Comparison of ENCODE assay signal across 8 cellular contexts in genomic region chr22:41682033-41682807, GRCh38. TPM values are rescaled to one million over a fixed set of nuclear protein-coding genes. Genes with fewer than 3 reads are reported as not detected.
A peak's percentile ranks its signal among the peaks of the same experiment; 100 is the strongest.
DNase-seq lines count a peak whose midpoint lies in the region; ATAC-seq and TF ChIP-seq lines count a peak whose summit lies in the region.

No MANE protein-coding gene starts in this region.

- ATAC-seq in GM18520 (IDR thresholded peaks at IDR 0.05; ENCODE audit: unreplicated experiment) (peak; percentile 71), HG03571 (IDR thresholded peaks at IDR 0.05; ENCODE audit: unreplicated experiment) (peak; percentile 49), GM21786 (IDR thresholded peaks at IDR 0.05; ENCODE audit: unreplicated experiment) (no peak)
- peak; percentile 95 to 98 for ATAC-seq in natural killer cell treated with Interleukin-12 subunit alpha and Interleukin-12 subunit beta and Interleukin-15 and Interleukin-18, amount 100 ng/mL, for 72 hours
- peak; percentile 98 for ATAC-seq in stimulated activated memory B cell treated with anti-CD40 and anti-IgM and Interleukin-4, amounts not matched to agents 10 μg/mL and 1 μg/mL and 100 μg/mL, for 72 hours

- peak overlapping the region; percentile 98 for H3K4me3 Mint-ChIP-seq in activated T-helper 2 cell treated with anti-CD3 and anti-CD28 coated beads, Interferon-gamma antibody, Interleukin-2, Interleukin-4, amounts not matched to agents 10 μg/mL and 5 μg/mL and 100 μg/mL, durations not matched to agents 14 hours and 24 hours and 36 hours (ENCODE audit: low read depth)
- H3K4me3 Mint-ChIP-seq in natural killer cell treated with Interleukin-12 subunit alpha and Interleukin-12 subunit beta and Interleukin-15 and Interleukin-18, amount 100 ng/mL, for 72 hours, result peak overlapping the region; percentile 100
- peak overlapping the region; percentile 99 for H3K4me3 Mint-ChIP-seq in stimulated activated memory B cell treated with anti-CD40 and anti-IgM and Interleukin-4, amounts not matched to agents 10 μg/mL and 1 μg/mL and 100 μg/mL, for 72 hours

- DNase-seq in RPMI7951 (ENCODE audit: low read depth) (peak; percentile 77), fibroblast of pulmonary artery (ENCODE audit: low read depth) (peak; percentile 93)
- DNase-seq in activated T-helper 2 cell treated with anti-CD3 and anti-CD28 coated beads, Interferon-gamma antibody, Interleukin-2, Interleukin-4, amounts not matched to agents 10 μg/mL and 5 μg/mL and 100 μg/mL, durations not matched to agents 14 hours and 24 hours and 36 hours (ENCODE audit: low spot score), result peak; percentile 80
- DNase-seq in natural killer cell treated with Interleukin-12 subunit alpha and Interleukin-12 subunit beta and Interleukin-15 and Interleukin-18, amount 100 ng/mL, for 72 hours (ENCODE audit: low spot score), result peak; percentile 89

- H3K27me3 Mint-ChIP-seq in activated T-helper 2 cell treated with anti-CD3 and anti-CD28 coated beads, Interferon-gamma antibody, Interleukin-2, Interleukin-4, amounts not matched to agents 10 μg/mL and 5 μg/mL and 100 μg/mL, durations not matched to agents 14 hours and 24 hours and 36 hours (ENCODE audit: low read depth), result no peaks in the 10 kb centered on the region
- H3K27me3 Mint-ChIP-seq in natural killer cell treated with Interleukin-12 subunit alpha and Interleukin-12 subunit beta and Interleukin-15 and Interleukin-18, amount 100 ng/mL, for 72 hours, result no peaks in the 10 kb centered on the region
- H3K27me3 Mint-ChIP-seq in stimulated activated memory B cell treated with anti-CD40 and anti-IgM and Interleukin-4, amounts not matched to agents 10 μg/mL and 1 μg/mL and 100 μg/mL, for 72 hours, result no peaks in the 10 kb centered on the region

- peak overlapping the region; percentile 80 for H3K4me3 ChIP-seq in fibroblast of pulmonary artery (replicated peaks; ENCODE audit: low read depth, low read length)

- TF ChIP-seq CTCF in fibroblast of pulmonary artery (IDR thresholded peaks at IDR 0.05; ENCODE audit: low read length, missing control alignments), result no peak

- peak overlapping the region; percentile 95 for H3K27ac Mint-ChIP-seq in activated T-helper 2 cell treated with anti-CD3 and anti-CD28 coated beads, Interferon-gamma antibody, Interleukin-2, Interleukin-4, amounts not matched to agents 10 μg/mL and 5 μg/mL and 100 μg/mL, durations not matched to agents 14 hours and 24 hours and 36 hours
- peak overlapping the region; percentile 92 to 97 for H3K27ac Mint-ChIP-seq in natural killer cell treated with Interleukin-12 subunit alpha and Interleukin-12 subunit beta and Interleukin-15 and Interleukin-18, amount 100 ng/mL, for 72 hours
- peak overlapping the region; percentile 96 for H3K27ac Mint-ChIP-seq in stimulated activated memory B cell treated with anti-CD40 and anti-IgM and Interleukin-4, amounts not matched to agents 10 μg/mL and 1 μg/mL and 100 μg/mL, for 72 hours

- intact Hi-C loops in activated T-helper 2 cell treated with anti-CD3 and anti-CD28 coated beads, Interferon-gamma antibody, Interleukin-2, Interleukin-4, amounts not matched to agents 10 μg/mL and 5 μg/mL and 100 μg/mL, durations not matched to agents 14 hours and 24 hours and 36 hours (cut with micrococcal nuclease), result loop anchor here (2.0 kb wide), 1 partner anchor 15 kb away; no protein-coding TSS in a partner anchor

- H3K4me1 Mint-ChIP-seq in activated T-helper 2 cell treated with anti-CD3 and anti-CD28 coated beads, Interferon-gamma antibody, Interleukin-2, Interleukin-4, amounts not matched to agents 10 μg/mL and 5 μg/mL and 100 μg/mL, durations not matched to agents 14 hours and 24 hours and 36 hours (ENCODE audit: low read depth), result peaks cover 11% of the 10 kb centered on the region
- peaks cover 16 to 17% of the 10 kb centered on the region in 2 donors for H3K4me1 Mint-ChIP-seq in natural killer cell treated with Interleukin-12 subunit alpha and Interleukin-12 subunit beta and Interleukin-15 and Interleukin-18, amount 100 ng/mL, for 72 hours (ENCODE audit: low read depth in 2 of 2)
- peaks cover 37% of the 10 kb centered on the region for H3K4me1 Mint-ChIP-seq in stimulated activated memory B cell treated with anti-CD40 and anti-IgM and Interleukin-4, amounts not matched to agents 10 μg/mL and 1 μg/mL and 100 μg/mL, for 72 hours

- peaks cover 39% of the 10 kb centered on the region for H3K36me3 Mint-ChIP-seq in activated T-helper 2 cell treated with anti-CD3 and anti-CD28 coated beads, Interferon-gamma antibody, Interleukin-2, Interleukin-4, amounts not matched to agents 10 μg/mL and 5 μg/mL and 100 μg/mL, durations not matched to agents 14 hours and 24 hours and 36 hours (ENCODE audit: low read depth)
- H3K36me3 Mint-ChIP-seq in natural killer cell treated with Interleukin-12 subunit alpha and Interleukin-12 subunit beta and Interleukin-15 and Interleukin-18, amount 100 ng/mL, for 72 hours, result peaks cover 7% of the 10 kb centered on the region
- H3K36me3 Mint-ChIP-seq in stimulated activated memory B cell treated with anti-CD40 and anti-IgM and Interleukin-4, amounts not matched to agents 10 μg/mL and 1 μg/mL and 100 μg/mL, for 72 hours, result peaks cover 31% of the 10 kb centered on the region

- no peaks in the 10 kb centered on the region for H3K9me3 Mint-ChIP-seq in activated T-helper 2 cell treated with anti-CD3 and anti-CD28 coated beads, Interferon-gamma antibody, Interleukin-2, Interleukin-4, amounts not matched to agents 10 μg/mL and 5 μg/mL and 100 μg/mL, durations not matched to agents 14 hours and 24 hours and 36 hours
- no peaks in the 10 kb centered on the region for H3K9me3 Mint-ChIP-seq in natural killer cell treated with Interleukin-12 subunit alpha and Interleukin-12 subunit beta and Interleukin-15 and Interleukin-18, amount 100 ng/mL, for 72 hours
- H3K9me3 Mint-ChIP-seq in stimulated activated memory B cell treated with anti-CD40 and anti-IgM and Interleukin-4, amounts not matched to agents 10 μg/mL and 1 μg/mL and 100 μg/mL, for 72 hours, result no peaks in the 10 kb centered on the region

RNA-seq across cellular contexts. Expression of gene SNU13, which starts 6.4 kb away (rescaled TPM):
- total RNA-seq in RPMI7951 (2014; rRNA removed; shearing (Covaris generic)), result 153 and 175 TPM in 2 replicates
- total RNA-seq in activated T-helper 2 cell treated with anti-CD3 and anti-CD28 coated beads, Interferon-gamma antibody, Interleukin-2, Interleukin-4, amounts not matched to agents 10 μg/mL and 5 μg/mL and 100 μg/mL, durations not matched to agents 14 hours and 24 hours and 36 hours, result 270 and 284 TPM in 2 replicates
- total RNA-seq in natural killer cell treated with Interleukin-12 subunit alpha and Interleukin-12 subunit beta and Interleukin-15 and Interleukin-18, amount 100 ng/mL, for 72 hours, result 100 to 1,000 TPM; 167 to 249 TPM

RNA-seq across cellular contexts. Expression of gene MEI1, which starts 17.1 kb away (rescaled TPM):
- total RNA-seq in RPMI7951 (2014; rRNA removed; shearing (Covaris generic)), result not detected in 2 replicates
- 24.6 and 26.1 TPM in 2 replicates for total RNA-seq in activated T-helper 2 cell treated with anti-CD3 and anti-CD28 coated beads, Interferon-gamma antibody, Interleukin-2, Interleukin-4, amounts not matched to agents 10 μg/mL and 5 μg/mL and 100 μg/mL, durations not matched to agents 14 hours and 24 hours and 36 hours
- 10 to 100 TPM; 20.2 to 82.7 TPM for total RNA-seq in natural killer cell treated with Interleukin-12 subunit alpha and Interleukin-12 subunit beta and Interleukin-15 and Interleukin-18, amount 100 ng/mL, for 72 hours

Comparison
In these comparisons a context has a peak if more than half of its experiments do, and no peak if none do; other contexts are left out.
1. RNA of gene MEI1, which starts 17.1 kb away (total RNA-seq): 20.2 to 82.7 TPM in natural killer cell treated with Interleukin-12 subunit alpha and Interleukin-12 subunit beta and Interleukin-15 and Interleukin-18, amount 100 ng/mL, for 72 hours and 24.6 to 26.1 TPM in activated T-helper 2 cell treated with anti-CD3 and anti-CD28 coated beads, Interferon-gamma antibody, Interleukin-2, Interleukin-4, amounts not matched to agents 10 μg/mL and 5 μg/mL and 100 μg/mL, durations not matched to agents 14 hours and 24 hours and 36 hours; not detected in RPMI7951; every median in the first group is over 10 times any median in the second.
2. Peak in every context shown above with its lines, with median percentiles within 50 percentile points of each other: DNase-seq, H3K27ac Mint-ChIP-seq and H3K4me3 Mint-ChIP-seq.